Comparison of ENCODE assay signal across 16 cellular contexts in genomic region chr2:111694690-111695089, GRCh38.
DNase-seq lines count a peak whose midpoint lies in the region; ATAC-seq and TF ChIP-seq lines count a peak whose summit lies in the region.
"Had no signal": no experiment of that assay in that cellular context is flagged by ENCODE, and none has a peak within 500 bp of the region (broad histone marks: within the 10 kb centered on the region; RNA-seq: fewer than 3 reads in every experiment).

No MANE protein-coding gene starts in this region.

- H3K9me3 Mint-ChIP-seq in brain, result peaks cover 15 to 29% (median 16%) of the 10 kb centered on the region in 5 experiments

- H3K36me3 ChIP-seq in right atrium auricular region (no peaks in the 10 kb centered on the region), aorta (ENCODE audit: control insufficient read depth in 1 of 2, insufficient read depth in 2 of 2, low read length in 1 of 2) (no peaks in the 10 kb centered on the region), SJCRH30 (no peaks in the 10 kb centered on the region)
- H3K36me3 ChIP-seq: neutrophil had no signal

- intact Hi-C loops in Right ventricle myocardium superior (cut with DNase I), result no loop called here
- intact Hi-C loops in left cardiac atrium (cut with DNase I), result no loop called here
- intact Hi-C loops in aorta (cut with DNase I), result no loop called here

- peaks cover 6% of the 10 kb centered on the region for H3K27me3 Mint-ChIP-seq in brain

- H3K9me3 ChIP-seq in right atrium auricular region, result no peaks in the 10 kb centered on the region
- no peaks in the 10 kb centered on the region for H3K9me3 ChIP-seq in aorta (ENCODE audit: control insufficient read depth, low read length)
- no peaks in the 10 kb centered on the region for H3K9me3 ChIP-seq in SJCRH30 (replicated peaks)
- H3K9me3 ChIP-seq: neutrophil had no signal

- H3K27ac Mint-ChIP-seq in brain, result peak overlapping the region in 3 of 5 experiments; percentile 12 to 88 (median 19)
- H3K27ac Mint-ChIP-seq: T-helper 2 cell treated with Interferon-gamma antibody and Interleukin-4, amounts not matched to agents 5 μg/mL and 100 μg/mL, for 36 hours had no signal

- no peak for TF ChIP-seq CTCF in right atrium auricular region (IDR thresholded peaks at IDR 0.05)
- TF ChIP-seq CTCF in brain (conservative IDR thresholded peaks at IDR 0.05), result no peak

- H3K4me1 Mint-ChIP-seq in brain, result peaks cover 13% of the 10 kb centered on the region

- no peak overlapping the region for H3K4me3 Mint-ChIP-seq in brain
- H3K4me3 Mint-ChIP-seq: IgD-negative memory B cell; T-helper 2 cell treated with Interferon-gamma antibody and Interleukin-4, amounts not matched to agents 5 μg/mL and 100 μg/mL, for 36 hours had no signal

- 0 to 2% methylated on average over 3 of the region's 3 CpGs for WGBS in aorta, 2 donors

- no peak overlapping the region for H3K4me3 ChIP-seq in right atrium auricular region
- H3K4me3 ChIP-seq in aorta (ENCODE audit: low read length in 2 of 2), result no peak overlapping the region
- no peak overlapping the region for H3K4me3 ChIP-seq in SJCRH30

- H3K36me3 Mint-ChIP-seq in brain, result peaks cover 5% of the 10 kb centered on the region

- H3K27me3 ChIP-seq in right atrium auricular region (no peaks in the 10 kb centered on the region), aorta (ENCODE audit: control insufficient read depth in 1 of 2, insufficient read depth in 2 of 2, low read length in 1 of 2) (no peaks in the 10 kb centered on the region), SJCRH30 (no peaks in the 10 kb centered on the region)
- H3K27me3 ChIP-seq: neutrophil had no signal

- H3K4me1 ChIP-seq in right atrium auricular region (peaks cover 0 to 8% of the 10 kb centered on the region in 2 donors), aorta (ENCODE audit: control insufficient read depth in 1 of 2, insufficient read depth in 2 of 2, low read length in 2 of 2) (peaks cover 0 to 2% of the 10 kb centered on the region in 2 donors), SJCRH30 (peaks cover 4% of the 10 kb centered on the region)

- DNase-seq in Right ventricle myocardium superior (no peak), right atrium auricular region (ENCODE audit: low spot score) (no peak), left cardiac atrium (peak; percentile 41), aorta (peak in 1 of 2 donors; percentile 87), NCI-H146 treated with DMSO at 0.1 percent for 48 hours (lab: John Stamatoyannopoulos, UW; ENCODE audit: unreplicated experiment) (no peak), SJCRH30 (no peak)
- no peak for DNase-seq in activated CD4-positive, CD25-positive, alpha-beta regulatory T cell treated with anti-CD3 and anti-CD28 coated beads, Interleukin-2, amount 50 U/mL, for 72 hours
- DNase-seq: ACHN; amniotic stem cell; kidney glomerular epithelial cell; NCI-H2107; stimulated activated naive CD4-positive, alpha-beta T cell had no signal

- H3K27ac ChIP-seq in right atrium auricular region (no peak overlapping the region), aorta (ENCODE audit: low read depth in 1 of 2, low read length in 2 of 2) (no peak overlapping the region), SJCRH30 (no peak overlapping the region)
- H3K27ac ChIP-seq: neutrophil had no signal

- ATAC-seq in Right ventricle myocardium superior (ENCODE audit: poor library complexity) (peak; percentile 28), left cardiac atrium (peak in 1 of 2 donors; percentile 60), aorta (ENCODE audit: low FRiP score) (peak; percentile 34)
